In genomic region chr15:34708422-34708821, GRCh38 we compare ENCODE assay signal across 8 cellular contexts. TPM values are rescaled to one million over a fixed set of nuclear protein-coding genes. Genes with fewer than 3 reads are reported as not detected.
DNase-seq lines count a peak whose midpoint lies in the region; ATAC-seq and TF ChIP-seq lines count a peak whose summit lies in the region.

No MANE protein-coding gene starts in this region.

- POLR2A ChIA-PET in RWPE1 (lab: Yijun Ruan, JAX; ENCODE audit: low non-redundant PET): no interaction called here

- TF ChIP-seq CTCF in AG10803 (conservative IDR thresholded peaks at IDR 0.05; ENCODE audit: low read length) (peak; percentile 98), RWPE1 (conservative IDR thresholded peaks at IDR 0.05; ENCODE audit: low read depth) (peak; percentile 80), parathyroid adenoma (IDR thresholded peaks at IDR 0.05) (peak; percentile 59)

- ATAC-seq in HG02798 (IDR thresholded peaks at IDR 0.05; ENCODE audit: poor library complexity, unreplicated experiment): no peak
- ATAC-seq in GM19463 (IDR thresholded peaks at IDR 0.05; ENCODE audit: unreplicated experiment): no peak

- H3K27ac ChIP-seq in RWPE1 (no peak overlapping the region), parathyroid adenoma (no peak overlapping the region)

- H3K4me2 ChIP-seq in parathyroid adenoma (ENCODE audit: low read length): no peak overlapping the region

- H3K79me2 ChIP-seq in parathyroid adenoma: no peaks in the 10 kb centered on the region

- no peak overlapping the region for H3K9ac ChIP-seq in parathyroid adenoma

- no peaks in the 10 kb centered on the region for H3K27me3 ChIP-seq in parathyroid adenoma (ENCODE audit: control insufficient read depth, insufficient read depth, low read length)

- H3K9me3 ChIP-seq in parathyroid adenoma (ENCODE audit: control insufficient read depth, low read length): no peaks in the 10 kb centered on the region

- no peaks in the 10 kb centered on the region for H3K36me3 ChIP-seq in parathyroid adenoma (ENCODE audit: control insufficient read depth, insufficient read depth, low read length)

- H2AFZ ChIP-seq in parathyroid adenoma: no peak overlapping the region

- no peak overlapping the region for H3K4me3 ChIP-seq in AG10803 (ENCODE audit: low read length)
- no peak overlapping the region for H3K4me3 ChIP-seq in parathyroid adenoma (ENCODE audit: low read depth, low read length)

- DNase-seq in AG10803 (ENCODE audit: low read depth): peak; percentile 63
- DNase-seq in HT-29 (ENCODE audit: low spot score): peak; percentile 83
- DNase-seq in RWPE1 (ENCODE audit: low spot score): peak; percentile 52
- DNase-seq in fibroblast of gingiva (ENCODE audit: low read depth): peak; percentile 54
- no peak for DNase-seq in DMS79 treated with DMSO at 0.1 percent for 48 hours (lab: John Stamatoyannopoulos, UW)

- no peaks in the 10 kb centered on the region for H3K4me1 ChIP-seq in parathyroid adenoma

- CTCF ChIA-PET in RWPE1 (lab: Yijun Ruan, JAX): interaction anchor here (0.6 to 1.6 kb wide), 10 partner anchors 9 to 1610 kb away, joined by 3 to 6 read pairs (median 3); partner anchors contain the start of gene ACTC1

RNA-seq across cellular contexts. Expression of gene GJD2, which starts 46.4 kb away (rescaled TPM):
- not detected in 2 replicates for total RNA-seq in HT-29 (2014; rRNA removed; shearing (Covaris generic))
